ENCODE assay signal across 21 cellular contexts in genomic region chr1:147514233-147514632, GRCh38.
"Had no signal": no experiment of that assay in that cellular context is flagged by ENCODE, and none has a peak within 500 bp of the region (broad histone marks: within the 10 kb centered on the region; RNA-seq: fewer than 3 reads in every experiment).

No MANE protein-coding gene starts in this region.

- FAIRE-seq: HTR-8/SVneo had no signal

- H3K9me3 ChIP-seq: Peyer's patch, SJCRH30 had no signal

- H3K36me3 ChIP-seq: Peyer's patch, SJCRH30 had no signal

- H3K4me1 ChIP-seq: Peyer's patch, SJCRH30 had no signal

- H3K27ac ChIP-seq: HL-60, Peyer's patch, SJCRH30 had no signal

- ATAC-seq: Right ventricle myocardium inferior, SK-N-SH treated with all-trans-retinoic acid at 6 μM for 48 hours had no signal

- H3K27me3 ChIP-seq: Peyer's patch, SJCRH30 had no signal

- DNase-seq: KBM-7, NCI-H1048, NCI-H1105, NCI-H1417, NCI-H1436 treated with DMSO at 0.1 percent for 48 hours, NCI-H1694, NCI-H187 treated with DMSO at 0.1 percent for 48 hours, NCI-H2029 treated with DMSO at 0.1 percent for 48 hours, NCI-H2171 treated with DMSO at 0.1 percent for 48 hours, NCI-H345, NCI-H446 treated with DMSO at 0.1 percent for 48 hours, NCI-H510A treated with DMSO at 0.1 percent for 48 hours, NCI-H526, NCI-H774, Peyer's patch, SHP77 treated with DMSO at 0.1 percent for 48 hours, SJCRH30 had no signal

- H3K4me3 ChIP-seq: Peyer's patch, SJCRH30 had no signal
